Comparison of ENCODE assay signal across 15 cellular contexts in the genomic region with DNA sequence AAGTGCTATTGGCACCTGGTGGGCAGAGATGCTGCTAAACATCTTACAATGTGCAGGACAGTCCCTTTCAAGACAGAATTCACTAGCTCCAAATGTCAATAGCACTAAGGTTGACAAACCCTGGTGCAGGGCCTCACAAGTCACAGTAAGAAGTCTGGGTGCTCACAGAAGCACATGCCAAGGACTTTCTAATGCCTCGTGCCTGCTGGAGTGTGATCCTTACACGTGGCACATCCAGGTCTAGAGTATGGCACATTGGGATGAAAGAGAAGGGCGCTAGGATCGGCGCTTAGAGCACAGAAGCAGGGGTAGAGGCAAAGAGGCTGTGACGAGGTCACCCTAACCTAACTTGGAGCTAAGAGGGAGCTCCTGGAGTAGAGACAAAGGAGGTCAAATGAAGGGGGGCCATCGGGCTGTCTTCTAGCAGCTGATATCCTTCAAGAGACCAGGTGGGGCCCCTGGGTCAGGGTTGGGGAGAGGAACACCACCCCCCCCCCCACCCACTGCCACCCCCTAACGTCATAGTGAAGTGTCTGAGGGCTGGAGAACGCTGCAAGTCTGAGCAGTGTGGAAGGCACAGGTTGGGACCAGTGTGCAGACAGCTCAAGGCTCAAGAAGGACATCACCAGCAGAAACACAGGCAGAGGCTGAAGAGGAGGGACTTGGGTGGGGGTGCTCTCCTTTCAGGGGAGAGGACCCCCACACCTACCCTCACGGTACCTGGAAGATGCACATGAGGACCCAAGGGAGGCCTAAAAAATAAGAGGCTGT.
A peak's percentile ranks its signal among the peaks of the same experiment; 100 is the strongest.
DNase-seq lines count a peak whose midpoint lies in the region; ATAC-seq, FAIRE-seq and TF ChIP-seq lines count a peak whose summit lies in the region.
"Had no signal": no experiment of that assay in that cellular context is flagged by ENCODE, and none has a peak within 500 bp of the region (broad histone marks: within the 10 kb centered on the region; RNA-seq: fewer than 3 reads in every experiment).

No MANE protein-coding gene starts in this region.

- peak overlapping the region; percentile 45 for H3K9ac ChIP-seq in astrocyte (ENCODE audit: low read length)
- H3K9ac ChIP-seq: parathyroid adenoma had no signal

- POLR2A ChIA-PET in naive thymus-derived CD4-positive, alpha-beta T cell (lab: Charles Lee): interaction anchor here (0.6 kb wide), 1 partner anchor 94 kb away, joined by 7 read pairs; no protein-coding TSS in a partner anchor

- H3K27ac ChIP-seq in CD4-positive, CD25-positive, alpha-beta regulatory T cell (ENCODE audit: insufficient read depth, low read length, poor library complexity, severe bottlenecking): no peak overlapping the region
- H3K27ac ChIP-seq in HL-60 (replicated peaks) (peak overlapping the region; percentile 89), astrocyte (ENCODE audit: low read depth, low read length) (peak overlapping the region; percentile 93)
- H3K27ac ChIP-seq in naive thymus-derived CD4-positive, alpha-beta T cell (ENCODE audit: low read depth, low read length): no peak overlapping the region
- H3K27ac ChIP-seq: parathyroid adenoma had no signal

- no peak for DNase-seq in CD4-positive, CD25-positive, alpha-beta regulatory T cell
- DNase-seq in HL-60 (ENCODE audit: low read depth in 1 of 2, low spot score in 1 of 2) (no peak), astrocyte (ENCODE audit: low read depth) (no peak), BE2C (no peak), DMS 273 treated with DMSO at 0.1 percent for 48 hours (lab: John Stamatoyannopoulos, UW) (no peak), RKO (ENCODE audit: low spot score) (no peak), hypothalamus (lab: John Stamatoyannopoulos, UW) (no peak)
- DNase-seq in naive thymus-derived CD4-positive, alpha-beta T cell: no peak
- DNase-seq: activated CD8-positive, alpha-beta memory T cell treated with anti-CD3 and anti-CD28 coated beads for 24 hours; amygdala; head of caudate nucleus; stimulated activated naive CD4-positive, alpha-beta T cell; T-helper 2 cell had no signal

- peak overlapping the region; percentile 69 for H3K4me2 ChIP-seq in astrocyte (ENCODE audit: low read length)

- H3K4me1 ChIP-seq in CD4-positive, CD25-positive, alpha-beta regulatory T cell (ENCODE audit: control insufficient read depth, insufficient read depth, low read length, poor library complexity, severe bottlenecking): peaks cover 19% of the 10 kb centered on the region
- H3K4me1 ChIP-seq in astrocyte (ENCODE audit: insufficient read depth, low read length) (peaks cover 48% of the 10 kb centered on the region), BE2C (no peaks in the 10 kb centered on the region; the same call in 1 of the 2 replicates)
- peaks cover 0 to 18% of the 10 kb centered on the region in 2 donors for H3K4me1 ChIP-seq in naive thymus-derived CD4-positive, alpha-beta T cell (ENCODE audit: control insufficient read depth in 2 of 2, insufficient read depth in 2 of 2, low read length in 2 of 2)
- H3K4me1 ChIP-seq: parathyroid adenoma had no signal

- H3K27me3 Mint-ChIP-seq in CD4-positive, CD25-positive, alpha-beta regulatory T cell: no peaks in the 10 kb centered on the region
- H3K27me3 Mint-ChIP-seq in astrocyte (ENCODE audit: low read depth, unreplicated experiment): no peaks in the 10 kb centered on the region
- no peaks in the 10 kb centered on the region for H3K27me3 Mint-ChIP-seq in naive thymus-derived CD4-positive, alpha-beta T cell

- H3K79me2 ChIP-seq in astrocyte (ENCODE audit: insufficient read depth, low read length): peaks cover 4% of the 10 kb centered on the region

- peak overlapping the region in 2 of 3 donors; percentile 74 to 85 for H3K27ac Mint-ChIP-seq in CD4-positive, CD25-positive, alpha-beta regulatory T cell
- H3K27ac Mint-ChIP-seq in astrocyte (ENCODE audit: unreplicated experiment): peak overlapping the region; percentile 88
- H3K27ac Mint-ChIP-seq in naive thymus-derived CD4-positive, alpha-beta T cell: peak overlapping the region in 5 of 9 donors; percentile 0 to 70 (median 39)

- CTCF ChIA-PET in naive thymus-derived CD4-positive, alpha-beta T cell (lab: Charles Lee): no interaction called here

- no peak overlapping the region for H3K4me3 Mint-ChIP-seq in CD4-positive, CD25-positive, alpha-beta regulatory T cell
- peak overlapping the region; percentile 18 for H3K4me3 Mint-ChIP-seq in astrocyte (ENCODE audit: unreplicated experiment)
- no peak overlapping the region for H3K4me3 Mint-ChIP-seq in naive thymus-derived CD4-positive, alpha-beta T cell

- intact Hi-C loops in naive thymus-derived CD4-positive, alpha-beta T cell (cut with micrococcal nuclease): loop anchor here in 1 of 2 donors (5.0 kb wide), 1 partner anchor 37 kb away; no protein-coding TSS in a partner anchor

- H3K4me3 ChIP-seq in CD4-positive, CD25-positive, alpha-beta regulatory T cell (ENCODE audit: low read depth, low read length): no peak overlapping the region
- H3K4me3 ChIP-seq in HL-60 (replicated peaks; ENCODE audit: insufficient read depth, low read length) (no peak overlapping the region), astrocyte (ENCODE audit: insufficient read depth, low read depth, low read length) (no peak overlapping the region), BE2C (ENCODE audit: low read depth, low read length) (no peak overlapping the region)
- H3K4me3 ChIP-seq in naive thymus-derived CD4-positive, alpha-beta T cell (ENCODE audit: low read length): no peak overlapping the region
- H3K4me3 ChIP-seq: lung had no signal

- ATAC-seq in CD4-positive, CD25-positive, alpha-beta regulatory T cell (ENCODE audit: low read depth in 2 of 2): no peak
- ATAC-seq in naive thymus-derived CD4-positive, alpha-beta T cell: no peak

- no peak overlapping the region for H2AFZ ChIP-seq in astrocyte (ENCODE audit: low read depth, low read length)
- H2AFZ ChIP-seq: parathyroid adenoma had no signal

- no peaks in the 10 kb centered on the region for H4K20me1 ChIP-seq in astrocyte (ENCODE audit: insufficient read depth, low read length)

- no peaks in the 10 kb centered on the region for H3K9me3 Mint-ChIP-seq in CD4-positive, CD25-positive, alpha-beta regulatory T cell
- H3K9me3 Mint-ChIP-seq in astrocyte (ENCODE audit: unreplicated experiment): peaks cover 2% of the 10 kb centered on the region
- peaks cover 0 to 1% (median 0%) of the 10 kb centered on the region in 11 donors for H3K9me3 Mint-ChIP-seq in naive thymus-derived CD4-positive, alpha-beta T cell

- no peak for TF ChIP-seq CTCF in HL-60 (IDR thresholded peaks at IDR 0.05; ENCODE audit: insufficient read depth, low read length)
- no peak for TF ChIP-seq CTCF in astrocyte (IDR thresholded peaks at IDR 0.05; ENCODE audit: insufficient read depth, low read depth, low read length)
- no peak for TF ChIP-seq CTCF in BE2C (IDR thresholded peaks at IDR 0.05; ENCODE audit: low read depth, low read length)

- no peaks in the 10 kb centered on the region for H3K9me3 ChIP-seq in CD4-positive, CD25-positive, alpha-beta regulatory T cell (ENCODE audit: control insufficient read depth in 2 of 2, low read length in 2 of 2)
- no peaks in the 10 kb centered on the region for H3K9me3 ChIP-seq in astrocyte (ENCODE audit: insufficient read depth, low read depth, low read length)
- H3K9me3 ChIP-seq in naive thymus-derived CD4-positive, alpha-beta T cell (ENCODE audit: control insufficient read depth in 2 of 3, low read length in 3 of 3): no peaks in the 10 kb centered on the region
- H3K9me3 ChIP-seq in BE2C: no peaks in the 10 kb centered on the region; the same call in 1 of the 2 replicates

- peaks cover 25% of the 10 kb centered on the region for H3K36me3 Mint-ChIP-seq in CD4-positive, CD25-positive, alpha-beta regulatory T cell
- H3K36me3 Mint-ChIP-seq in astrocyte (ENCODE audit: low read depth, unreplicated experiment): peaks cover 8% of the 10 kb centered on the region
- peaks cover 5 to 14% (median 9%) of the 10 kb centered on the region in 5 donors for H3K36me3 Mint-ChIP-seq in naive thymus-derived CD4-positive, alpha-beta T cell

- H3K36me3 ChIP-seq in CD4-positive, CD25-positive, alpha-beta regulatory T cell (ENCODE audit: control insufficient read depth, insufficient read depth, low read length): peaks cover 9% of the 10 kb centered on the region
- H3K36me3 ChIP-seq in astrocyte (ENCODE audit: insufficient read depth, low read length) (no peaks in the 10 kb centered on the region), BE2C (no peaks in the 10 kb centered on the region; the same call in 1 of the 2 replicates)
- H3K36me3 ChIP-seq in naive thymus-derived CD4-positive, alpha-beta T cell (ENCODE audit: control insufficient read depth in 2 of 3, insufficient read depth in 3 of 3, low read length in 3 of 3): peaks cover 0 to 10% (median 5%) of the 10 kb centered on the region in 3 experiments

- no peak for FAIRE-seq in astrocyte (lab: Jason Lieb, UNC)

- no peaks in the 10 kb centered on the region for H3K27me3 ChIP-seq in CD4-positive, CD25-positive, alpha-beta regulatory T cell (ENCODE audit: control insufficient read depth, insufficient read depth, low read length)
- H3K27me3 ChIP-seq in HL-60 (ENCODE audit: insufficient read depth, poor library complexity, severe bottlenecking): no peaks in the 10 kb centered on the region
- no peaks in the 10 kb centered on the region for H3K27me3 ChIP-seq in astrocyte (ENCODE audit: insufficient read depth, low read length)
- no peaks in the 10 kb centered on the region for H3K27me3 ChIP-seq in naive thymus-derived CD4-positive, alpha-beta T cell (ENCODE audit: control insufficient read depth in 2 of 2, insufficient read depth in 2 of 2, low read length in 2 of 2)
- H3K27me3 ChIP-seq in BE2C: no peaks in the 10 kb centered on the region

- peaks cover 7 to 58% (median 44%) of the 10 kb centered on the region in 4 donors for H3K4me1 Mint-ChIP-seq in CD4-positive, CD25-positive, alpha-beta regulatory T cell
- peaks cover 41% of the 10 kb centered on the region for H3K4me1 Mint-ChIP-seq in astrocyte (ENCODE audit: low read depth, unreplicated experiment)
- peaks cover 33 to 64% (median 52%) of the 10 kb centered on the region in 7 donors for H3K4me1 Mint-ChIP-seq in naive thymus-derived CD4-positive, alpha-beta T cell

Comparison
In these comparisons a context has a peak if more than half of its experiments do, and no peak if none do; other contexts are left out.
1. H3K27ac ChIP-seq: peak in HL-60 (single experiment) and astrocyte (single experiment); none in CD4-positive, CD25-positive, alpha-beta regulatory T cell (single experiment) and naive thymus-derived CD4-positive, alpha-beta T cell (single experiment).
2. Peak in every context shown above with its lines, with median percentiles within 50 percentile points of each other: H3K27ac Mint-ChIP-seq.